In the genomic region with DNA sequence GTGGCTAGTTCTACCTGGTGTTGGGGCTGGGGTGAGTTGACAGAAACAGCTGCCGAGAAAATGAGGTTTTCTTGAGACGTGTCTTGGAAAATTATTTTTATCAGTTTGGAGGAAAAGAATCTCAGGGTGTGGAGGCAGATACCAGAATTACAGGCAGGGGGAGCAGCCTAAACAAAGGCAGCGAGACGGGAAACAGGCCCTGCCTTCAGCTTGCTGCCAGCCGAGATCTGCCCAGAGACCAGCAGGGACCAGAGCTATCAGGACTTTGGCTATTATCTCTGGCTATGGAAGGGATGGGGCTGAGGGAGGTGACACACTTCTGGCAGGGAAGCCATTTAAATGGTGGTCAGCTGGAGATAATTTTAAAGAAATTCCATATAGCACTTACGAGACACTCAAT, we compare ENCODE assay signal across 9 cellular contexts. TPM values are rescaled to one million over a fixed set of nuclear protein-coding genes. Genes with fewer than 3 reads are reported as not detected.
DNase-seq lines count a peak whose midpoint lies in the region; ATAC-seq, FAIRE-seq and TF ChIP-seq lines count a peak whose summit lies in the region.
"Had no signal": no experiment of that assay in that cellular context is flagged by ENCODE, and none has a peak within 500 bp of the region (broad histone marks: within the 10 kb centered on the region; RNA-seq: fewer than 3 reads in every experiment).

No MANE protein-coding gene starts in this region.

- H3K27me3 ChIP-seq in naive thymus-derived CD4-positive, alpha-beta T cell (ENCODE audit: control insufficient read depth in 2 of 2, insufficient read depth in 2 of 2, low read length in 2 of 2) = no peaks in the 10 kb centered on the region
- H3K27me3 ChIP-seq: adrenal gland had no signal

- H3K4me3 Mint-ChIP-seq in IgD-negative memory B cell = peak overlapping the region in 3 of 4 donors; percentile 45 to 89 (median 51)
- peak overlapping the region in 6 of 10 donors; percentile 15 to 82 (median 48) for H3K4me3 Mint-ChIP-seq in naive thymus-derived CD4-positive, alpha-beta T cell
- H3K4me3 Mint-ChIP-seq: neural crest cell had no signal

- H3K27ac Mint-ChIP-seq in IgD-negative memory B cell = peak overlapping the region in 2 of 3 donors; percentile 78 to 100
- H3K27ac Mint-ChIP-seq in naive thymus-derived CD4-positive, alpha-beta T cell = peak overlapping the region in 2 of 9 donors; percentile 25 to 71

- TF ChIP-seq CTCF in cardiac fibroblast (IDR thresholded peaks at IDR 0.05; ENCODE audit: low read depth, low read length) = peak; percentile 22

- H3K27me3 Mint-ChIP-seq in IgD-negative memory B cell = no peaks in the 10 kb centered on the region
- peaks cover 0 to 19% (median 3%) of the 10 kb centered on the region in 5 donors for H3K27me3 Mint-ChIP-seq in naive thymus-derived CD4-positive, alpha-beta T cell

- H3K36me3 ChIP-seq in naive thymus-derived CD4-positive, alpha-beta T cell (ENCODE audit: control insufficient read depth in 2 of 3, insufficient read depth in 3 of 3, low read length in 3 of 3) = no peaks in the 10 kb centered on the region
- H3K36me3 ChIP-seq: adrenal gland had no signal

- CTCF ChIA-PET in naive thymus-derived CD4-positive, alpha-beta T cell (lab: Charles Lee) = no interaction called here

- ATAC-seq in naive thymus-derived CD4-positive, alpha-beta T cell = no peak
- no peak for ATAC-seq in HG03354 (IDR thresholded peaks at IDR 0.05; ENCODE audit: poor library complexity, severe bottlenecking, unreplicated experiment)

- FAIRE-seq in RCC 7860 (lab: Jason Lieb, UNC) = no peak

- POLR2A ChIA-PET in naive thymus-derived CD4-positive, alpha-beta T cell (lab: Charles Lee) = no interaction called here

- H3K4me3 ChIP-seq in cardiac fibroblast (replicated peaks in 1 of 2; ENCODE audit: low read depth in 2 of 2, low read length in 2 of 2) = no peak overlapping the region
- no peak overlapping the region for H3K4me3 ChIP-seq in naive thymus-derived CD4-positive, alpha-beta T cell (ENCODE audit: low read length)
- H3K4me3 ChIP-seq: adrenal gland had no signal

- H3K9me3 ChIP-seq in naive thymus-derived CD4-positive, alpha-beta T cell (ENCODE audit: control insufficient read depth in 2 of 3, low read length in 3 of 3) = no peaks in the 10 kb centered on the region
- H3K9me3 ChIP-seq: adrenal gland had no signal

- H3K4me1 Mint-ChIP-seq in IgD-negative memory B cell = peaks cover 31 to 37% (median 35%) of the 10 kb centered on the region in 3 donors
- H3K4me1 Mint-ChIP-seq in naive thymus-derived CD4-positive, alpha-beta T cell = peaks cover 13 to 31% (median 24%) of the 10 kb centered on the region in 7 donors

- peaks cover under 1% of the 10 kb centered on the region for H3K36me3 Mint-ChIP-seq in IgD-negative memory B cell
- H3K36me3 Mint-ChIP-seq in naive thymus-derived CD4-positive, alpha-beta T cell = no peaks in the 10 kb centered on the region

- intact Hi-C loops in naive thymus-derived CD4-positive, alpha-beta T cell (cut with micrococcal nuclease) = loop anchor here (2.0 kb wide), 1 partner anchor 92 kb away; the partner anchor contains the start of genes ISCA2 (in 2 of the 2) and NPC2 (in 2 of the 2)

- DNase-seq in D341Med (ENCODE audit: low spot score) = peak; percentile 41
- DNase-seq in cardiac fibroblast (ENCODE audit: low read depth in 2 of 2) = peak; percentile 11 to 16
- no peak for DNase-seq in naive thymus-derived CD4-positive, alpha-beta T cell
- DNase-seq in middle frontal gyrus (ENCODE audit: extremely low spot score, low spot score) = no peak
- no peak for DNase-seq in RCC 7860 (ENCODE audit: low spot score)
- DNase-seq: adrenal gland had no signal

- no peaks in the 10 kb centered on the region for H3K9me3 Mint-ChIP-seq in IgD-negative memory B cell
- peaks cover 0 to 2% (median 0%) of the 10 kb centered on the region in 11 donors for H3K9me3 Mint-ChIP-seq in naive thymus-derived CD4-positive, alpha-beta T cell
- H3K9me3 Mint-ChIP-seq: neural crest cell had no signal

- H3K4me1 ChIP-seq in naive thymus-derived CD4-positive, alpha-beta T cell (ENCODE audit: control insufficient read depth in 2 of 2, insufficient read depth in 2 of 2, low read length in 2 of 2) = peaks cover 14 to 25% of the 10 kb centered on the region in 2 donors

- no peak overlapping the region for H3K27ac ChIP-seq in naive thymus-derived CD4-positive, alpha-beta T cell (ENCODE audit: low read depth, low read length)
- H3K27ac ChIP-seq: adrenal gland had no signal

RNA-seq across cellular contexts. Expression of gene SYNDIG1L, which starts 25.7 kb away (rescaled TPM):
- polyA plus RNA-seq in IgD-negative memory B cell = not detected
- under 1 TPM in 1 of 5 experiments, not detected in 4; 0.16 TPM for total RNA-seq in naive thymus-derived CD4-positive, alpha-beta T cell
- polyA plus RNA-seq in naive thymus-derived CD4-positive, alpha-beta T cell = not detected
- total RNA-seq: neural crest cell had no signal

RNA-seq across cellular contexts. Expression of gene VRTN, which starts 52.1 kb away (rescaled TPM):
- polyA plus RNA-seq in IgD-negative memory B cell = not detected
- not detected for total RNA-seq in naive thymus-derived CD4-positive, alpha-beta T cell
- not detected for polyA plus RNA-seq in naive thymus-derived CD4-positive, alpha-beta T cell
- total RNA-seq: neural crest cell had no signal
- polyA plus RNA-seq: adrenal gland had no signal

Comparison
In these comparisons a context has a peak if more than half of its experiments do, and no peak if none do; other contexts are left out.
1. DNase-seq: peak in D341Med (single experiment) and cardiac fibroblast (2 of 2); none in naive thymus-derived CD4-positive, alpha-beta T cell (0 of 9), middle frontal gyrus (single experiment) and RCC 7860 (single experiment).